ENCODE assay signal across 8 cellular contexts in genomic region chr3:61561374-61562041, GRCh38. TPM values are rescaled to one million over a fixed set of nuclear protein-coding genes. Genes with fewer than 3 reads are reported as not detected.
A peak's percentile ranks its signal among the peaks of the same experiment; 100 is the strongest.
DNase-seq lines count a peak whose midpoint lies in the region; TF ChIP-seq lines count a peak whose summit lies in the region.

PTPRG (plus strand) TSS chr3:61561571; CDS start chr3:61562288, 717 bp downstream.

- no peaks in the 10 kb centered on the region for H4K20me1 ChIP-seq in KMS-11 (ENCODE audit: insufficient read depth)

- 1 to 2% (median 1%) methylated on average over 42 to 74 of the region's 74 CpGs for WGBS in spleen, 5 donors

- peak within 1 kb of the TSS; percentile 69 for H3K9ac ChIP-seq in KMS-11

- peak within 1 kb of the TSS; percentile 79 for H2AFZ ChIP-seq in KMS-11 (ENCODE audit: low read depth)

- H3K27ac ChIP-seq in KMS-11 (peak within 1 kb of the TSS; percentile 53), SJSA1 (peak within 1 kb of the TSS; percentile 82), coronary artery (peak within 1 kb of the TSS; percentile 92 to 94), layer of hippocampus (ENCODE audit: low read depth, low read length) (peak within 1 kb of the TSS; percentile 86), spleen (peak within 1 kb of the TSS; percentile 80 to 94 (median 90))

- H3K4me1 ChIP-seq in KMS-11 (ENCODE audit: low read depth, poor library complexity, severe bottlenecking) (no peaks in the 10 kb centered on the region), SJSA1 (replicated peaks) (peaks cover 7% of the 10 kb centered on the region; the same call in 1 of the 2 replicates), spleen (peaks cover 0 to 61% (median 37%) of the 10 kb centered on the region in 6 donors)

- intact Hi-C loops in spleen (cut with DNase I; ENCODE audit: low total_unique reads), result no loop called here

- no peaks in the 10 kb centered on the region for H3K36me3 ChIP-seq in KMS-11 (ENCODE audit: insufficient read depth)
- H3K36me3 ChIP-seq in SJSA1, result peaks cover 10% of the 10 kb centered on the region
- no peaks in the 10 kb centered on the region for H3K36me3 ChIP-seq in spleen

- H3K9me3 ChIP-seq in SJSA1 (replicated peaks) (no peaks in the 10 kb centered on the region), spleen (peaks cover 0 to 16% (median 3%) of the 10 kb centered on the region in 8 donors)

- peak within 1 kb of the TSS; percentile 24 for H3K4me3 ChIP-seq in KMS-11 (IDR thresholded peaks at IDR 0.05; ENCODE audit: insufficient read depth, low read depth, low read length)
- peak within 1 kb of the TSS; percentile 72 for H3K4me3 ChIP-seq in SJSA1
- peak within 1 kb of the TSS; percentile 91 for H3K4me3 ChIP-seq in coronary artery
- H3K4me3 ChIP-seq in spleen, result peak within 1 kb of the TSS; percentile 37 to 74 (median 54)

- TF ChIP-seq CTCF in GM20000 (IDR thresholded peaks at IDR 0.05; ENCODE audit: extremely low read depth, missing control alignments) (no peak), KMS-11 (conservative IDR thresholded peaks at IDR 0.05; ENCODE audit: low read depth, low read length) (no peak), coronary artery (IDR thresholded peaks at IDR 0.05) (no peak), spleen (IDR thresholded peaks at IDR 0.05 in 8 of 11, conservative IDR thresholded peaks at IDR 0.05 in 3 of 11) (no peak)

- peak within 1 kb of the TSS; percentile 54 for H3K4me2 ChIP-seq in KMS-11

- peak; percentile 51 for DNase-seq in DMS114 treated with DMSO at 0.1 percent for 48 hours (lab: John Stamatoyannopoulos, UW; ENCODE audit: unreplicated experiment)
- DNase-seq in GM20000 (ENCODE audit: low spot score), result peak; percentile 69
- DNase-seq in SJSA1 (ENCODE audit: low read depth in 1 of 2, low spot score in 2 of 2), result peak; percentile 81 to 89
- peak; percentile 91 for DNase-seq in coronary artery (ENCODE audit: low spot score)
- DNase-seq in spleen, result peak; percentile 79
- DNase-seq in NOMO-1 treated with dmso at 0.1 percent for 144 hours (lab: John Stamatoyannopoulos, UW; ENCODE audit: unreplicated experiment), result no peak

- H3K27me3 ChIP-seq in KMS-11 (ENCODE audit: insufficient read depth, low read depth) (no peaks in the 10 kb centered on the region), SJSA1 (replicated peaks) (no peaks in the 10 kb centered on the region), layer of hippocampus (ENCODE audit: control insufficient read depth, insufficient read depth, low read length) (peaks cover 3% of the 10 kb centered on the region), spleen (replicated peaks in 1 of 7) (peaks cover 0 to 81% (median 51%) of the 10 kb centered on the region in 7 donors)

- no peaks in the 10 kb centered on the region; the same call in 1 of the 2 replicates for H3K79me2 ChIP-seq in KMS-11 (ENCODE audit: insufficient read depth, low read depth)

- peak in 1 of 3 donors; percentile 29 for TF ChIP-seq POLR2A in spleen (IDR thresholded peaks at IDR 0.05)

RNA-seq across cellular contexts. Expression of gene PTPRG, which starts in this region (rescaled TPM):
- 13.6 and 18.5 TPM in 2 replicates for total RNA-seq in SJSA1 (2014; rRNA removed; shearing (Covaris generic))
- total RNA-seq in spleen, result 10 to 100 TPM; 27.9 to 77.0 (median 45.8) TPM
- polyA plus RNA-seq in spleen, result 1 to 10 TPM in 2 of 3 donors, under 1 TPM in 1; 0.89 to 1.9 (median 1.6) TPM

Comparison
In these comparisons a context has a peak if more than half of its experiments do, and no peak if none do; other contexts are left out.
1. H3K4me3 ChIP-seq: peak in every context shown above with its lines; median percentile 91 in coronary artery; 72 in SJSA1; 54 in spleen; 24 in KMS-11.